11 cellular contexts compared by ENCODE assay signal in the genomic region with DNA sequence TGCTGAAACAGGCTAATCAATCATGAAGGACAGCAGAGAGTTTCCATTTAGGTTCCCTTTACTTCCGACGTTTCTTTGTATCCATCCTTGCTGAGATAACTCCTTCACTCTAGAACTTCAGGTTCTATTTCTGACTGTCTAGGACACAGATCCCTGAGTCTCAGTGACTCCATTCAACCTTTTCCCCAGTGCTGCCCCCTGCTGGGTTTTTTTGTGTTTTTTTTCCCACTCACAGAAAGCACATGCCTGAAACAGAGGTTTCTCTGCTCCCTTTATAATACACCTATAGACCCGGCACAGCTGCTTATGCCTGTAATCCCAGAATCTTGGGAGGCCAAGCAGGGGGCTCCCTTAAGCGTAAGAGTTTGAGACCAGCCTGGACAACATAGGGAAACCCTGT. TPM values are rescaled to one million over a fixed set of nuclear protein-coding genes. Genes with fewer than 3 reads are reported as not detected.
DNase-seq lines count a peak whose midpoint lies in the region; ATAC-seq and TF ChIP-seq lines count a peak whose summit lies in the region.
"Not testable (repeated sequence)": the region's sequence is repeated elsewhere in the genome, so short reads cannot be mapped to it uniquely, and the experiment has no call there.
"Had no signal": no experiment of that assay in that cellular context is flagged by ENCODE, and none has a peak within 500 bp of the region (broad histone marks: within the 10 kb centered on the region; RNA-seq: fewer than 3 reads in every experiment).

No MANE protein-coding gene starts in this region.

- not testable (repeated sequence) for H3K27me3 ChIP-seq in left lung

- H3K4me1 ChIP-seq in left lung: not testable (repeated sequence)

- ATAC-seq in left lung: peak; percentile 31
- not testable (repeated sequence) for ATAC-seq in stimulated activated naive CD8-positive, alpha-beta T cell treated with anti-CD3 and anti-CD28 coated beads, Interleukin-15, Interleukin-2, amounts not matched to agents 100 U/mL and 50 U/mL, for 24 hours

- H3K36me3 ChIP-seq in left lung: not testable (repeated sequence)

- TF ChIP-seq CTCF in LNCaP clone FGC (IDR thresholded peaks at IDR 0.05; ENCODE audit: control insufficient read depth, extremely low read depth, insufficient read depth): peak; percentile 33
- TF ChIP-seq CTCF in left lung (IDR thresholded peaks at IDR 0.05): not testable (repeated sequence)

- intact Hi-C loops in left lung (cut with DNase I): not testable (repeated sequence)

- H3K9me3 ChIP-seq in left lung: not testable (repeated sequence)

- not testable (repeated sequence) for H3K4me3 ChIP-seq in LNCaP clone FGC (ENCODE audit: low read depth, low read length); left lung

- H3K27ac ChIP-seq in left lung: not testable (repeated sequence)

- DNase-seq in ELF-1 (ENCODE audit: low read depth, low spot score) (peak; percentile 63), SKM-1 (lab: John Stamatoyannopoulos, UW; ENCODE audit: unreplicated experiment) (peak; percentile 1)
- DNase-seq in LNCaP clone FGC (ENCODE audit: low read depth); left lung: not testable (repeated sequence)
- DNase-seq in activated naive CD4-positive, alpha-beta T cell treated with Interleukin-2 at 50 U/mL for 16 hours: peak; percentile 4
- DNase-seq in stimulated activated naive CD8-positive, alpha-beta T cell treated with anti-CD3 and anti-CD28 coated beads, Interleukin-15, Interleukin-2, amounts not matched to agents 100 U/mL and 50 U/mL, for 24 hours: peak; percentile 46

RNA-seq across cellular contexts. Expression of a gene that starts 3.2 kb away (rescaled TPM):
- total RNA-seq in left lung: not detected
- total RNA-seq: activated T-helper 17 cell treated with anti-CD3 and anti-CD28 coated beads, Interleukin-2, amount 50 U/mL, for 72 hours; esophagus squamous epithelium; liver; naive thymus-derived CD4-positive, alpha-beta T cell; pulmonary artery endothelial cell had no signal

RNA-seq across cellular contexts. Expression of a gene that starts 20.9 kb away (rescaled TPM):
- total RNA-seq in left lung: not detected
- total RNA-seq: activated T-helper 17 cell treated with anti-CD3 and anti-CD28 coated beads, Interleukin-2, amount 50 U/mL, for 72 hours; esophagus squamous epithelium; liver; naive thymus-derived CD4-positive, alpha-beta T cell; pulmonary artery endothelial cell had no signal

RNA-seq across cellular contexts. Expression of a gene that starts 21.6 kb away (rescaled TPM):
- total RNA-seq in left lung: not detected
- total RNA-seq: activated T-helper 17 cell treated with anti-CD3 and anti-CD28 coated beads, Interleukin-2, amount 50 U/mL, for 72 hours; esophagus squamous epithelium; liver; naive thymus-derived CD4-positive, alpha-beta T cell; pulmonary artery endothelial cell had no signal

RNA-seq across cellular contexts. Expression of a gene that starts 41.7 kb away (rescaled TPM):
- not detected for total RNA-seq in left lung
- total RNA-seq: activated T-helper 17 cell treated with anti-CD3 and anti-CD28 coated beads, Interleukin-2, amount 50 U/mL, for 72 hours; esophagus squamous epithelium; liver; naive thymus-derived CD4-positive, alpha-beta T cell; pulmonary artery endothelial cell had no signal

RNA-seq across cellular contexts. Expression of a gene that starts 53.2 kb away (rescaled TPM):
- total RNA-seq in left lung: not detected
- total RNA-seq: activated T-helper 17 cell treated with anti-CD3 and anti-CD28 coated beads, Interleukin-2, amount 50 U/mL, for 72 hours; esophagus squamous epithelium; liver; naive thymus-derived CD4-positive, alpha-beta T cell; pulmonary artery endothelial cell had no signal
